ENCODE assay signal across 14 cellular contexts in genomic region chr2:155021591-155021990, GRCh38.
"Had no signal": no experiment of that assay in that cellular context is flagged by ENCODE, and none has a peak within 500 bp of the region (broad histone marks: within the 10 kb centered on the region; RNA-seq: fewer than 3 reads in every experiment).

No MANE protein-coding gene starts in this region.

- H3K27me3 Mint-ChIP-seq: activated CD4-positive, alpha-beta memory T cell treated with anti-CD3 and anti-CD28 coated beads for 36 hours; activated naive CD8-positive, alpha-beta T cell; stimulated activated memory B cell treated with anti-CD40 and anti-IgM and Interleukin-4, amounts not matched to agents 10 μg/mL and 1 μg/mL and 100 μg/mL, for 72 hours had no signal

- H3K9me3 Mint-ChIP-seq: endodermal cell, mesothelial cell of epicardium had no signal

- H3K27me3 ChIP-seq: brain microvascular endothelial cell, tibial nerve, vagina had no signal

- H3K4me3 ChIP-seq: tibial nerve, vagina had no signal

- H3K4me1 Mint-ChIP-seq: stimulated activated memory B cell treated with anti-CD40 and anti-IgM and Interleukin-4, amounts not matched to agents 10 μg/mL and 1 μg/mL and 100 μg/mL, for 72 hours had no signal

- H3K27ac ChIP-seq: brain microvascular endothelial cell, tibial nerve, vagina had no signal

- H3K4me1 ChIP-seq: tibial nerve, vagina had no signal

- H3K4me3 Mint-ChIP-seq: activated CD4-positive, alpha-beta memory T cell treated with anti-CD3 and anti-CD28 coated beads for 36 hours; activated naive CD8-positive, alpha-beta T cell; activated T-cell treated with anti-CD3 and anti-CD28 coated beads, Interleukin-2, amount 50 U/mL, for 4 hours; endodermal cell; mesothelial cell of epicardium; stimulated activated memory B cell treated with anti-CD40 and anti-IgM and Interleukin-4, amounts not matched to agents 10 μg/mL and 1 μg/mL and 100 μg/mL, for 72 hours had no signal

- H3K27ac Mint-ChIP-seq: activated CD4-positive, alpha-beta memory T cell treated with anti-CD3 and anti-CD28 coated beads for 36 hours; activated naive CD8-positive, alpha-beta T cell; endodermal cell; mesothelial cell of epicardium; stimulated activated memory B cell treated with anti-CD40 and anti-IgM and Interleukin-4, amounts not matched to agents 10 μg/mL and 1 μg/mL and 100 μg/mL, for 72 hours had no signal

- H3K36me3 ChIP-seq: brain microvascular endothelial cell, tibial nerve, vagina had no signal

- DNase-seq: activated CD4-positive, alpha-beta memory T cell treated with anti-CD3 and anti-CD28 coated beads for 36 hours; activated gamma-delta T cell; activated T-cell treated with anti-CD3 and anti-CD28 coated beads, Interleukin-2, amount 50 U/mL, for 4 hours; amygdala; brain microvascular endothelial cell; endodermal cell; hypothalamus; kidney glomerular epithelial cell; right cardiac atrium had no signal

- H3K36me3 Mint-ChIP-seq: activated CD4-positive, alpha-beta memory T cell treated with anti-CD3 and anti-CD28 coated beads for 36 hours; activated naive CD8-positive, alpha-beta T cell; mesothelial cell of epicardium; stimulated activated memory B cell treated with anti-CD40 and anti-IgM and Interleukin-4, amounts not matched to agents 10 μg/mL and 1 μg/mL and 100 μg/mL, for 72 hours had no signal

- ATAC-seq: activated T-cell treated with anti-CD3 and anti-CD28 coated beads, Interleukin-2, amount 50 U/mL, for 4 hours; right cardiac atrium; stimulated activated memory B cell treated with anti-CD40 and anti-IgM and Interleukin-4, amounts not matched to agents 10 μg/mL and 1 μg/mL and 100 μg/mL, for 72 hours had no signal

- H3K9me3 ChIP-seq: tibial nerve, vagina had no signal
